24 cellular contexts compared by ENCODE assay signal in the genomic region with DNA sequence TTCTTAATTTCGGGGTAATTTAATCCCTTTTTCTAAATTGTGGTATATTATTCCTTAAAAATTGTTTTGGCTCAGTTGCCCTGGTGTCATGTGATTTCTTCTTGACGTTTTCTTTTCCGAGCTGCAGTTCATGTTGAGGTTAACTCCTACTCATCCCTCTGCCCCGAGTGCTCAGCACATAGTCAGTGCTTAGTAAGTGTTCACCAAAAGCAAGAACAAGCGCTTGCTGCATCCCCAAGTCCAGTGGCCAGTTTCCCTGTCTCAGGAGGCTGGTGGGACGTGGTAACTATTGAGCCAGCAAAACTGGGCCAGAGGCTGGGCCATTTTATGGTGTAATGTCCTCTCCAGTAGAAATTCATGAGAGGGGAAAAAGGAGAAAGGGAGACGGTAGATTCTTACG. TPM values are rescaled to one million over a fixed set of nuclear protein-coding genes. Genes with fewer than 3 reads are reported as not detected.
DNase-seq lines count a peak whose midpoint lies in the region; ATAC-seq and TF ChIP-seq lines count a peak whose summit lies in the region.
"Had no signal": no experiment of that assay in that cellular context is flagged by ENCODE, and none has a peak within 500 bp of the region (broad histone marks: within the 10 kb centered on the region; RNA-seq: fewer than 3 reads in every experiment).

No MANE protein-coding gene starts in this region.

- TF ChIP-seq CTCF in AG04450 (IDR thresholded peaks at IDR 0.05; ENCODE audit: low read depth, low read length) (no peak), PC-3 (conservative IDR thresholded peaks at IDR 0.05; ENCODE audit: low read depth, low read length) (no peak), endothelial cell (IDR thresholded peaks at IDR 0.05; ENCODE audit: unreplicated experiment) (no peak), osteocyte (IDR thresholded peaks at IDR 0.05) (no peak)

- peaks cover 71% of the 10 kb centered on the region for H3K4me1 ChIP-seq in PC-3 (ENCODE audit: insufficient read depth, low read length)

- peak overlapping the region; percentile 48; the same call in 1 of the 2 replicates for H3K4me2 ChIP-seq in PC-3 (ENCODE audit: low read length)

- H3F3A ChIP-seq in PC-3 (ENCODE audit: low read length, unreplicated experiment), result no peaks in the 10 kb centered on the region

- H3K4me3 Mint-ChIP-seq in endothelial cell (ENCODE audit: unreplicated experiment) (no peak overlapping the region), osteocyte (ENCODE audit: unreplicated experiment) (no peak overlapping the region)
- H3K4me3 Mint-ChIP-seq: activated CD8-positive, alpha-beta T cell treated with anti-CD3 and anti-CD28 coated beads for 36 hours; activated naive CD8-positive, alpha-beta T cell treated with anti-CD3 and anti-CD28 coated beads, Interleukin-2, amount 10 ng/mL, durations not matched to agents 7 days and 5 days; naive thymus-derived CD8-positive, alpha-beta T cell; stimulated activated naive CD8-positive, alpha-beta T cell treated with anti-CD3 and anti-CD28 coated beads, Interleukin-15, amount 100 ng/mL, for 72 hours had no signal

- no peak for ATAC-seq in PC-3
- no peak for ATAC-seq in GM21447 (IDR thresholded peaks at IDR 0.05; ENCODE audit: unreplicated experiment)
- ATAC-seq: activated CD4-positive, CD25-positive, alpha-beta regulatory T cell treated with anti-CD3 and anti-CD28 coated beads, Interleukin-2, amount 50 U/mL, for 24 hours; activated CD8-positive, alpha-beta T cell treated with anti-CD3 and anti-CD28 coated beads for 36 hours; naive thymus-derived CD8-positive, alpha-beta T cell; right cardiac atrium; stimulated activated naive CD8-positive, alpha-beta T cell treated with anti-CD3 and anti-CD28 coated beads, Interleukin-15, amount 100 ng/mL, for 72 hours had no signal

- no TSS peak for BruUV-seq in PC-3 (replicated peaks; lab: Mats Ljungman, UMichigan)

- H3K27ac ChIP-seq in AG04450 (ENCODE audit: low read depth, low read length) (peak overlapping the region; percentile 55), PC-3 (ENCODE audit: low read length) (peak overlapping the region; percentile 82)
- H3K27ac ChIP-seq: parathyroid adenoma, upper lobe of left lung had no signal

- no peak for DNase-seq in AG04450 (ENCODE audit: low read depth, low spot score)
- DNase-seq in PC-3, result no peak
- no peak for DNase-seq in endothelial cell (ENCODE audit: low spot score)
- DNase-seq in osteocyte (ENCODE audit: extremely low spot score, unreplicated experiment), result no peak
- DNase-seq in UCSD-AML1 (lab: John Stamatoyannopoulos, UW; ENCODE audit: unreplicated experiment), result no peak
- no peak for DNase-seq in DMS79 (lab: John Stamatoyannopoulos, UW)
- DNase-seq in H7, result no peak
- DNase-seq: activated CD8-positive, alpha-beta T cell treated with anti-CD3 and anti-CD28 coated beads for 36 hours; activated effector memory CD4-positive, alpha-beta T cell treated with anti-CD3 and anti-CD28 coated beads, Interleukin-2, amount 50 U/mL, for 16 hours; activated naive CD8-positive, alpha-beta T cell treated with anti-CD3 and anti-CD28 coated beads, Interleukin-2, amount 10 ng/mL, durations not matched to agents 7 days and 5 days; C1 segment of cervical spinal cord; EL; foreskin fibroblast; naive thymus-derived CD8-positive, alpha-beta T cell; NCI-H1417; NCI-H2107; NCI-H82; right cardiac atrium; stimulated activated naive CD8-positive, alpha-beta T cell treated with anti-CD3 and anti-CD28 coated beads, Interleukin-15, amount 100 ng/mL, for 72 hours; T-helper 9 cell; upper lobe of left lung had no signal

- H3K9me3 Mint-ChIP-seq in endothelial cell (ENCODE audit: unreplicated experiment) (no peaks in the 10 kb centered on the region), osteocyte (ENCODE audit: unreplicated experiment) (peaks cover 20% of the 10 kb centered on the region)

- H3K79me2 ChIP-seq in PC-3 (ENCODE audit: low read length), result peaks cover 100% of the 10 kb centered on the region

- H3K27ac Mint-ChIP-seq in endothelial cell (ENCODE audit: unreplicated experiment), result peak overlapping the region; percentile 54
- peak overlapping the region; percentile 48 for H3K27ac Mint-ChIP-seq in osteocyte (ENCODE audit: unreplicated experiment)
- H3K27ac Mint-ChIP-seq: activated CD8-positive, alpha-beta T cell treated with anti-CD3 and anti-CD28 coated beads for 36 hours; activated naive CD8-positive, alpha-beta T cell treated with anti-CD3 and anti-CD28 coated beads, Interleukin-2, amount 10 ng/mL, durations not matched to agents 7 days and 5 days; stimulated activated naive CD8-positive, alpha-beta T cell treated with anti-CD3 and anti-CD28 coated beads, Interleukin-15, amount 100 ng/mL, for 72 hours had no signal

- H3K4me3 ChIP-seq in AG04450 (ENCODE audit: low read depth, low read length) (no peak overlapping the region), PC-3 (ENCODE audit: low read length) (no peak overlapping the region), H7 (ENCODE audit: insufficient read depth, low read depth, low read length) (no peak overlapping the region)
- H3K4me3 ChIP-seq: upper lobe of left lung had no signal

- POLR2A ChIA-PET in AG04450 (lab: Yijun Ruan, JAX), result interaction anchor here (1.0 to 1.8 kb wide), 3 partner anchors 10 to 24 kb away, joined by 3 to 5 read pairs (median 4); no protein-coding TSS in a partner anchor
- POLR2A ChIA-PET in PC-3 (lab: Charles Lee; ENCODE audit: unreplicated experiment), result no interaction called here

- no peaks in the 10 kb centered on the region for H3K9me2 ChIP-seq in PC-3 (replicated peaks; ENCODE audit: low read length)

- H3K27me3 ChIP-seq in AG04450 (ENCODE audit: control insufficient read depth, insufficient read depth, low read length) (no peaks in the 10 kb centered on the region), PC-3 (ENCODE audit: low read length) (no peaks in the 10 kb centered on the region), H7 (ENCODE audit: control insufficient read depth, insufficient read depth, low read length) (no peaks in the 10 kb centered on the region)
- H3K27me3 ChIP-seq: upper lobe of left lung had no signal

- H4K20me1 ChIP-seq in PC-3 (ENCODE audit: low read length), result peaks cover 65% of the 10 kb centered on the region

- CTCF ChIA-PET in AG04450 (lab: Charles Lee), result no interaction called here
- CTCF ChIA-PET in PC-3 (lab: Charles Lee), result no interaction called here

- H3K36me3 ChIP-seq in PC-3 (ENCODE audit: low read depth, low read length) (peaks cover 18% of the 10 kb centered on the region), H7 (replicated peaks; ENCODE audit: control insufficient read depth, insufficient read depth, low read length) (no peaks in the 10 kb centered on the region)
- H3K36me3 ChIP-seq: upper lobe of left lung had no signal

- H3K27me3 Mint-ChIP-seq in endothelial cell (ENCODE audit: unreplicated experiment) (peaks cover 7% of the 10 kb centered on the region), osteocyte (ENCODE audit: unreplicated experiment) (no peaks in the 10 kb centered on the region)

- intact Hi-C loops in PC-3 (cut with micrococcal nuclease), result no loop called here

- no peak overlapping the region for H2AFZ ChIP-seq in PC-3 (ENCODE audit: low read length)
- H2AFZ ChIP-seq: parathyroid adenoma had no signal

- no peak overlapping the region for H3K9ac ChIP-seq in PC-3 (ENCODE audit: low read length)
- H3K9ac ChIP-seq: parathyroid adenoma had no signal

- peaks cover 13% of the 10 kb centered on the region for H3K36me3 Mint-ChIP-seq in endothelial cell (ENCODE audit: low read depth, unreplicated experiment)
- H3K36me3 Mint-ChIP-seq in osteocyte (ENCODE audit: unreplicated experiment), result peaks cover 9% of the 10 kb centered on the region

- H3K4me1 Mint-ChIP-seq in endothelial cell (ENCODE audit: unreplicated experiment), result peaks cover 66% of the 10 kb centered on the region
- peaks cover 77% of the 10 kb centered on the region for H3K4me1 Mint-ChIP-seq in osteocyte (ENCODE audit: unreplicated experiment)
- H3K4me1 Mint-ChIP-seq: activated naive CD8-positive, alpha-beta T cell treated with anti-CD3 and anti-CD28 coated beads, Interleukin-2, amount 10 ng/mL, durations not matched to agents 7 days and 5 days; stimulated activated naive CD8-positive, alpha-beta T cell treated with anti-CD3 and anti-CD28 coated beads, Interleukin-15, amount 100 ng/mL, for 72 hours had no signal

- peaks cover 4% of the 10 kb centered on the region; the same call in 1 of the 2 replicates for H3K9me3 ChIP-seq in AG04450 (ENCODE audit: control insufficient read depth, insufficient read depth, low read length)
- H3K9me3 ChIP-seq in PC-3 (ENCODE audit: low read length), result peaks cover 5% of the 10 kb centered on the region; the same call in 1 of the 2 replicates
- H3K9me3 ChIP-seq: upper lobe of left lung had no signal

RNA-seq across cellular contexts. Expression of a gene that starts 23.3 kb away (rescaled TPM):
- polyA plus RNA-seq in AG04450 (2011; rRNA removed), result 268 TPM in 2 replicates
- 933 and 1,222 TPM in 2 replicates for polyA minus RNA-seq in AG04450 (2011; rRNA and poly(A)+ RNA removed)
- total RNA-seq in PC-3 (2014; rRNA removed), result 211 and 271 TPM in 2 replicates
- 229 TPM for total RNA-seq in endothelial cell (ENCODE audit: unreplicated experiment)
- 336 and 341 TPM in 2 replicates for total RNA-seq in osteocyte
- total RNA-seq in H7 (2014; rRNA removed; shearing (Covaris generic)), result 39.7 and 49.3 TPM in 2 replicates
